Comparison of ENCODE assay signal across 8 cellular contexts in genomic region chr16:48158296-48158695, GRCh38. TPM values are rescaled to one million over a fixed set of nuclear protein-coding genes. Genes with fewer than 3 reads are reported as not detected.
DNase-seq lines count a peak whose midpoint lies in the region; ATAC-seq, FAIRE-seq and TF ChIP-seq lines count a peak whose summit lies in the region.

No MANE protein-coding gene starts in this region.

- no peak overlapping the region for H3K4me3 ChIP-seq in A549
- no peak overlapping the region for H3K4me3 ChIP-seq in uterus

- H3K27me3 Mint-ChIP-seq in activated naive CD8-positive, alpha-beta T cell treated with anti-CD3 and anti-CD28 coated beads, Interleukin-2, amount 50 U/mL, for 24 hours = peaks cover 38% of the 10 kb centered on the region

- H3K4me2 ChIP-seq in A549 = peak overlapping the region; percentile 55

- TF ChIP-seq CTCF in A549 (IDR thresholded peaks at IDR 0.05) (no peak), uterus (IDR thresholded peaks at IDR 0.05) (no peak)

- H3K4me1 Mint-ChIP-seq in activated naive CD8-positive, alpha-beta T cell treated with anti-CD3 and anti-CD28 coated beads, Interleukin-2, amount 50 U/mL, for 24 hours = peaks cover 27% of the 10 kb centered on the region

- peak; percentile 32 to 47; a peak in 5 of 6 replicates for ATAC-seq in A549
- peak; percentile 42 for ATAC-seq in GM19467 (IDR thresholded peaks at IDR 0.05; ENCODE audit: unreplicated experiment)
- peak; percentile 74 for ATAC-seq in HG03575 (IDR thresholded peaks at IDR 0.05; ENCODE audit: extremely low read depth, insufficient number of reproducible peaks, low FRiP score, unreplicated experiment)
- ATAC-seq in activated naive CD8-positive, alpha-beta T cell treated with anti-CD3 and anti-CD28 coated beads, Interleukin-2, amount 50 U/mL, for 24 hours = peak; percentile 97

- peak overlapping the region; percentile 67 for H3K4me3 Mint-ChIP-seq in activated naive CD8-positive, alpha-beta T cell treated with anti-CD3 and anti-CD28 coated beads, Interleukin-2, amount 50 U/mL, for 24 hours

- peak overlapping the region; percentile 72 to 85; a peak in 5 of 6 replicates for H3K27ac ChIP-seq in A549
- H3K27ac ChIP-seq in uterus = no peak overlapping the region

- intact Hi-C loops in uterus (cut with DNase I; ENCODE audit: low total_unique reads) = no loop called here
- intact Hi-C loops in posterior cingulate gyrus (cut with DNase I) = no loop called here

- 6% methylated on average over 4 of the region's 4 CpGs for WGBS in A549 (ENCODE audit: missing lambda C conversion rate)

- no peak for FAIRE-seq in A549 (lab: Jason Lieb, UNC)

- peak; percentile 21 to 64 for DNase-seq in A549 (ENCODE audit: low read depth in 1 of 2, low spot score in 1 of 2)
- DNase-seq in activated naive CD8-positive, alpha-beta T cell treated with anti-CD3 and anti-CD28 coated beads, Interleukin-2, amount 50 U/mL, for 24 hours = peak; percentile 53
- DNase-seq in stimulated activated CD8-positive, alpha-beta memory T cell treated with anti-CD3 and anti-CD28 coated beads, Interleukin-2, amount 100 ng/mL, for 48 hours (ENCODE audit: low read depth in 2 of 2) = peak; percentile 10 to 16
- no peak for DNase-seq in uterus
- DNase-seq in posterior cingulate gyrus = no peak
- DNase-seq in Ammon's horn (ENCODE audit: low spot score) = no peak

- TF ChIP-seq POLR2A in A549 (IDR thresholded peaks at IDR 0.05; ENCODE audit: low read length) (no peak), uterus (IDR thresholded peaks at IDR 0.05) (no peak)

- no peak for TF ChIP-seq EP300 in A549 (IDR thresholded peaks at IDR 0.05)

- POLR2A ChIA-PET in A549 (lab: Yijun Ruan, JAX) = no interaction called here

- CTCF ChIA-PET in A549 (lab: Yijun Ruan, JAX) = interaction anchor here (1.4 to 3.8 kb wide), 9 partner anchors 11 to 1121 kb away, joined by 4 to 20 read pairs (median 13); partner anchors contain the start of gene NETO2

- TF ChIP-seq RAD21 in A549 (conservative IDR thresholded peaks at IDR 0.05 in 1 of 2, IDR thresholded peaks at IDR 0.05 in 1 of 2) = no peak

- peak overlapping the region; percentile 94 for H3K27ac Mint-ChIP-seq in activated naive CD8-positive, alpha-beta T cell treated with anti-CD3 and anti-CD28 coated beads, Interleukin-2, amount 50 U/mL, for 24 hours

- H3K9me3 ChIP-seq in A549 = no peaks in the 10 kb centered on the region
- no peaks in the 10 kb centered on the region for H3K9me3 ChIP-seq in uterus

- H3K27me3 ChIP-seq in uterus = no peaks in the 10 kb centered on the region

- peaks cover 34% of the 10 kb centered on the region for H3K4me1 ChIP-seq in A549
- H3K4me1 ChIP-seq in uterus = no peaks in the 10 kb centered on the region

- H3K9me3 Mint-ChIP-seq in activated naive CD8-positive, alpha-beta T cell treated with anti-CD3 and anti-CD28 coated beads, Interleukin-2, amount 50 U/mL, for 24 hours = no peaks in the 10 kb centered on the region

- H3K36me3 Mint-ChIP-seq in activated naive CD8-positive, alpha-beta T cell treated with anti-CD3 and anti-CD28 coated beads, Interleukin-2, amount 50 U/mL, for 24 hours (ENCODE audit: low read depth) = no peaks in the 10 kb centered on the region

- H3K36me3 ChIP-seq in uterus = no peaks in the 10 kb centered on the region

TF ChIP-seq in A549, 52 proteins besides CTCF, POLR2A, EP300 and RAD21:
- TF ChIP-seq E2F6 (IDR thresholded peaks at IDR 0.05; ENCODE audit: borderline replicate concordance, low read depth) = no peak
- TF ChIP-seq NR3C1 (IDR thresholded peaks at IDR 0.05) = no peak
- TF ChIP-seq JUN (IDR thresholded peaks at IDR 0.05) = peak in 1 of 2 experiments; percentile 27; a peak in 1 of 5 replicates
- TF ChIP-seq SREBF2 (IDR thresholded peaks at IDR 0.05) = no peak
- peak; percentile 68; the same call in 1 of the 2 replicates for TF ChIP-seq ESRRA (IDR thresholded peaks at IDR 0.05; ENCODE audit: borderline replicate concordance, low read length)
- no peak for TF ChIP-seq ZSCAN20 (CRISPR knock-in tag; IDR thresholded peaks at IDR 0.05)
- TF ChIP-seq HOXB5 (CRISPR knock-in tag; IDR thresholded peaks at IDR 0.05) = no peak
- peak; percentile 70; the same call in 1 of the 2 replicates for TF ChIP-seq FOSL2 (IDR thresholded peaks at IDR 0.05)
- TF ChIP-seq FOSL2 (CRISPR knock-in tag; IDR thresholded peaks at IDR 0.05) = peak; percentile 92
- TF ChIP-seq PBX3 (IDR thresholded peaks at IDR 0.05) = no peak
- TF ChIP-seq MAX (IDR thresholded peaks at IDR 0.05) = peak; percentile 66; the same call in 1 of the 2 replicates
- TF ChIP-seq JUNB (IDR thresholded peaks at IDR 0.05) = peak; percentile 70
- no peak for TF ChIP-seq FOXS1 (CRISPR knock-in tag; IDR thresholded peaks at IDR 0.05)
- TF ChIP-seq GATA3 (IDR thresholded peaks at IDR 0.05; ENCODE audit: borderline replicate concordance) = peak; percentile 64; the same call in 1 of the 2 replicates
- no peak for TF ChIP-seq SMC3 (IDR thresholded peaks at IDR 0.05)

RNA-seq across cellular contexts. Expression of gene ABCC12, which starts 2.5 kb away (rescaled TPM):
- polyA plus RNA-seq in A549 (2011; rRNA removed) (0.23 and 0.24 TPM in 2 replicates), A549 (2017; fragmentation: RNase III; extraction: RNeasy Plus Mini Kit Qiagen cat#74134 plus additional on column Dnase treatment) (0.13 TPM in 1 of 3 replicates, not detected in the others)
- polyA plus RNA-seq in A549 (2012; cell fraction: cytosol; rRNA removed) = 0.11 and 0.16 TPM in 2 replicates
- polyA plus RNA-seq in A549 (2012; cell fraction: nucleus; rRNA removed) = 0.41 and 1.5 TPM in 2 replicates
- not detected in 2 replicates for polyA minus RNA-seq in A549 (2011; rRNA and poly(A)+ RNA removed)
- not detected for total RNA-seq in uterus

Comparison
In these comparisons a context has a peak if more than half of its experiments do, and no peak if none do; other contexts are left out.
1. ATAC-seq: peak in every context shown above with its lines; median percentile 97 in activated naive CD8-positive, alpha-beta T cell treated with anti-CD3 and anti-CD28 coated beads, Interleukin-2, amount 50 U/mL, for 24 hours; 74 in HG03575; 42 in GM19467; 40 in A549.
2. DNase-seq: peak in A549 (2 of 2), activated naive CD8-positive, alpha-beta T cell treated with anti-CD3 and anti-CD28 coated beads, Interleukin-2, amount 50 U/mL, for 24 hours (single experiment) and stimulated activated CD8-positive, alpha-beta memory T cell treated with anti-CD3 and anti-CD28 coated beads, Interleukin-2, amount 100 ng/mL, for 48 hours (2 of 2); none in uterus (0 of 2), posterior cingulate gyrus (0 of 10) and Ammon's horn (single experiment).
3. H3K27ac ChIP-seq: peak in A549 (2 of 2); none in uterus (0 of 2).